Comparison of ENCODE assay signal across 23 cellular contexts in the genomic region with DNA sequence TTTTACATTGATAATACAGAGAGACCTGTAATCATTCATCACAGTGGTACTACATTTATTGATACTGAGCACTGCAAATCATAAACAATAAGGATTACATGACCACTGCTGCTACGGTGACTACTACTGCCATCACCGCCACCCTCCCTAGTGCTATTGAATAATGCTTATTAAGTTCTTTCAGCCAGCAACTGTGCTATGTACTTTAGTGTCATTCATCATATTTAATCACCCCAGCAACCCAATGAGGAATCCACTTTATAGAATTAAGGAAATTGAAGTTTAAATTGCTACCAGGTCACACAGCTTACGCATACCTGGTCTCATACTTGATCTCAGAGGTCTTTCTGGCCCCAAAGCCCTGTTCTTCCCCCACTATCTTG.
A peak's percentile ranks its signal among the peaks of the same experiment; 100 is the strongest.
DNase-seq lines count a peak whose midpoint lies in the region; TF ChIP-seq lines count a peak whose summit lies in the region.
"Had no signal": no experiment of that assay in that cellular context is flagged by ENCODE, and none has a peak within 500 bp of the region (broad histone marks: within the 10 kb centered on the region; RNA-seq: fewer than 3 reads in every experiment).

No MANE protein-coding gene starts in this region.

- H3K4me3 ChIP-seq in endodermal cell (ENCODE audit: low read length): no peak overlapping the region
- H3K4me3 ChIP-seq: body of pancreas, MG63, pancreas, PC-9, SJCRH30, thyroid gland had no signal

- no peaks in the 10 kb centered on the region for H3K36me3 Mint-ChIP-seq in endodermal cell (ENCODE audit: low read depth)
- peaks cover 60% of the 10 kb centered on the region for H3K36me3 Mint-ChIP-seq in nephron progenitor cell (ENCODE audit: low read depth)
- H3K36me3 Mint-ChIP-seq: natural killer cell had no signal

- CTCF ChIA-PET in GM10248 (lab: Yijun Ruan, JAX): interaction anchor here (1.1 to 7.3 kb wide), 2 partner anchors 11 to 12 kb away, joined by 3 to 35 read pairs; no protein-coding TSS in a partner anchor

- H3K36me3 ChIP-seq in endodermal cell (ENCODE audit: control insufficient read depth, insufficient read depth, low read length): peaks cover 62% of the 10 kb centered on the region
- H3K36me3 ChIP-seq: MG63, pancreas, thyroid gland had no signal

- TF ChIP-seq CTCF in endodermal cell (conservative IDR thresholded peaks at IDR 0.05) (no peak), nephron progenitor cell (IDR thresholded peaks at IDR 0.05) (no peak), GM10248 (IDR thresholded peaks at IDR 0.05; ENCODE audit: control extremely low read depth, extremely low read depth, low read depth, missing control alignments) (no peak)

- H3K4me3 Mint-ChIP-seq in endodermal cell: no peak overlapping the region
- H3K4me3 Mint-ChIP-seq in nephron progenitor cell: no peak overlapping the region
- H3K4me3 Mint-ChIP-seq: activated naive CD8-positive, alpha-beta T cell treated with anti-CD3 and anti-CD28 coated beads, Interleukin-2, amount 50 U/mL, for 24 hours; natural killer cell; stimulated activated naive CD8-positive, alpha-beta T cell treated with anti-CD3 and anti-CD28 coated beads, Interleukin-15, amount 100 ng/mL, for 72 hours had no signal

- H3K9me3 Mint-ChIP-seq in endodermal cell (no peaks in the 10 kb centered on the region), nephron progenitor cell (no peaks in the 10 kb centered on the region)
- H3K9me3 Mint-ChIP-seq: activated naive CD8-positive, alpha-beta T cell treated with anti-CD3 and anti-CD28 coated beads, Interleukin-2, amount 50 U/mL, for 24 hours; natural killer cell; stimulated activated naive CD8-positive, alpha-beta T cell treated with anti-CD3 and anti-CD28 coated beads, Interleukin-15, amount 100 ng/mL, for 72 hours had no signal

- H3K4me1 ChIP-seq in endodermal cell (ENCODE audit: control insufficient read depth, insufficient read depth, low read length): peaks cover 8% of the 10 kb centered on the region

- peaks cover 30% of the 10 kb centered on the region for H3K4me1 Mint-ChIP-seq in endodermal cell
- peaks cover 73% of the 10 kb centered on the region for H3K4me1 Mint-ChIP-seq in nephron progenitor cell
- H3K4me1 Mint-ChIP-seq: activated naive CD8-positive, alpha-beta T cell treated with anti-CD3 and anti-CD28 coated beads, Interleukin-2, amount 50 U/mL, for 24 hours; stimulated activated naive CD8-positive, alpha-beta T cell treated with anti-CD3 and anti-CD28 coated beads, Interleukin-15, amount 100 ng/mL, for 72 hours had no signal

- H3K27me3 Mint-ChIP-seq in endodermal cell (ENCODE audit: insufficient read depth) (no peaks in the 10 kb centered on the region), nephron progenitor cell (ENCODE audit: low read depth, poor library complexity) (no peaks in the 10 kb centered on the region)

- no peak overlapping the region for H3K9ac ChIP-seq in endodermal cell (ENCODE audit: extremely low read depth, low read length, poor library complexity, severe bottlenecking)

- DNase-seq in ELR (ENCODE audit: low read depth): peak; percentile 46
- DNase-seq in HT-29 (ENCODE audit: low spot score): peak; percentile 66
- DNase-seq in endodermal cell: no peak
- DNase-seq in nephron progenitor cell: no peak
- DNase-seq in GM10248 (ENCODE audit: extremely low spot score): no peak
- no peak for DNase-seq in glomerular visceral epithelial cell (ENCODE audit: extremely low spot score)
- DNase-seq in NCI-H2081 treated with DMSO at 0.1 percent for 48 hours (lab: John Stamatoyannopoulos, UW): no peak
- DNase-seq: activated gamma-delta T cell treated with Interleukin-2 at 50 U/mL for 16 hours; activated naive CD8-positive, alpha-beta T cell treated with anti-CD3 and anti-CD28 coated beads, Interleukin-2, amount 50 U/mL, for 24 hours; body of pancreas; effector CD8-positive, alpha-beta T cell; midbrain; natural killer cell; NCI-H2107; NCI-H510A; pancreas; PC-9; SJCRH30; stimulated activated CD4-positive, alpha-beta T cell treated with anti-CD3 and anti-CD28 coated beads, Interleukin-15, amount 100 ng/mL, for 24 hours; stimulated activated naive CD8-positive, alpha-beta T cell treated with anti-CD3 and anti-CD28 coated beads, Interleukin-15, amount 100 ng/mL, for 72 hours; T-helper 1 cell; thyroid gland had no signal

- POLR2A ChIA-PET in GM10248 (lab: Yijun Ruan, JAX): no interaction called here

- peak overlapping the region; percentile 33 for H3K27ac ChIP-seq in endodermal cell (ENCODE audit: low read depth, low read length)
- H3K27ac ChIP-seq: pancreas, PC-9, SJCRH30, thyroid gland had no signal

- H3K27ac Mint-ChIP-seq in endodermal cell (no peak overlapping the region), nephron progenitor cell (peak overlapping the region; percentile 98)
- H3K27ac Mint-ChIP-seq: activated naive CD8-positive, alpha-beta T cell treated with anti-CD3 and anti-CD28 coated beads, Interleukin-2, amount 50 U/mL, for 24 hours; natural killer cell; stimulated activated naive CD8-positive, alpha-beta T cell treated with anti-CD3 and anti-CD28 coated beads, Interleukin-15, amount 100 ng/mL, for 72 hours had no signal

- H3K9me3 ChIP-seq in endodermal cell (ENCODE audit: control insufficient read depth, low read length): no peaks in the 10 kb centered on the region
- H3K9me3 ChIP-seq: body of pancreas, MG63, pancreas, SJCRH30, thyroid gland had no signal

- H3K27me3 ChIP-seq in endodermal cell (ENCODE audit: control insufficient read depth, insufficient read depth, low read length, poor library complexity, severe bottlenecking): no peaks in the 10 kb centered on the region
- H3K27me3 ChIP-seq: body of pancreas, MG63, pancreas, SJCRH30, thyroid gland had no signal

- WGBS in endodermal cell (ENCODE audit: insufficient coverage in 1 of 2, insufficient read length in 1 of 2), 2 experiments: 90 to 92% methylated on average over 3 of the region's 3 CpGs

Comparison
In these comparisons a context has a peak if more than half of its experiments do, and no peak if none do; other contexts are left out.
1. DNase-seq: peak in ELR (single experiment) and HT-29 (single experiment); none in endodermal cell (single experiment), nephron progenitor cell (single experiment), GM10248 (single experiment), glomerular visceral epithelial cell (single experiment) and NCI-H2081 treated with DMSO at 0.1 percent for 48 hours (single experiment).